In genomic region chr10:3774018-3774813, GRCh38 we compare ENCODE assay signal across 1 cellular context.
TF ChIP-seq lines count a peak whose summit lies in the region.

No MANE protein-coding gene starts in this region.

TF ChIP-seq in HCT116, 20 proteins besides CTCF, POLR2A, EP300 and RAD21:
- 0 out of 2 replicates have a peak, but pooled peaks have one; percentile 5 for TF ChIP-seq JUND (IDR thresholded peaks at IDR 0.05)
- no peak for TF ChIP-seq TCF7L2 (IDR thresholded peaks at IDR 0.05; ENCODE audit: borderline replicate concordance, extremely low read depth, insufficient read depth, insufficient read length)
